In the genomic region with DNA sequence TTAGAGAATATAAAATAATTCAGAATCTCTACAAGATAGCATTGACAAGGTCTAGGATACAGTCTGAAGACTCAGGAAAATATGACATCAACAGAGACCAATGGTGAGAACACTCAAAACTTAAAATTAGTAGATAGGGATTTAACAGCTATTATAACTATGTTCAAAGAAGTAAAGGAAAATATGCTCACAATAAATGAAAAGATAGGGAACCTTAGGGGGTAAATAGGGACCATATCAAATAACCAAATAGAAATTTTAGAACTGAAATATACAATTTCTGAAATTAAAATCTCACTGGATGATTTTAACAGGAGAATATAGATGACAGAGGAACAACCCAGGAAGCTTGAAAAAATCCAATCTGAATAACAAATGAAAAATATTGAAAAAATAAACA, we compare ENCODE assay signal across 1 cellular context.
A peak's percentile ranks its signal among the peaks of the same experiment; 100 is the strongest.
TF ChIP-seq lines count a peak whose summit lies in the region.

No MANE protein-coding gene starts in this region.

TF ChIP-seq in HepG2, 621 proteins besides CTCF, POLR2A, EP300 and RAD21 (continued from another document):
- TF ChIP-seq, protein P1, sequence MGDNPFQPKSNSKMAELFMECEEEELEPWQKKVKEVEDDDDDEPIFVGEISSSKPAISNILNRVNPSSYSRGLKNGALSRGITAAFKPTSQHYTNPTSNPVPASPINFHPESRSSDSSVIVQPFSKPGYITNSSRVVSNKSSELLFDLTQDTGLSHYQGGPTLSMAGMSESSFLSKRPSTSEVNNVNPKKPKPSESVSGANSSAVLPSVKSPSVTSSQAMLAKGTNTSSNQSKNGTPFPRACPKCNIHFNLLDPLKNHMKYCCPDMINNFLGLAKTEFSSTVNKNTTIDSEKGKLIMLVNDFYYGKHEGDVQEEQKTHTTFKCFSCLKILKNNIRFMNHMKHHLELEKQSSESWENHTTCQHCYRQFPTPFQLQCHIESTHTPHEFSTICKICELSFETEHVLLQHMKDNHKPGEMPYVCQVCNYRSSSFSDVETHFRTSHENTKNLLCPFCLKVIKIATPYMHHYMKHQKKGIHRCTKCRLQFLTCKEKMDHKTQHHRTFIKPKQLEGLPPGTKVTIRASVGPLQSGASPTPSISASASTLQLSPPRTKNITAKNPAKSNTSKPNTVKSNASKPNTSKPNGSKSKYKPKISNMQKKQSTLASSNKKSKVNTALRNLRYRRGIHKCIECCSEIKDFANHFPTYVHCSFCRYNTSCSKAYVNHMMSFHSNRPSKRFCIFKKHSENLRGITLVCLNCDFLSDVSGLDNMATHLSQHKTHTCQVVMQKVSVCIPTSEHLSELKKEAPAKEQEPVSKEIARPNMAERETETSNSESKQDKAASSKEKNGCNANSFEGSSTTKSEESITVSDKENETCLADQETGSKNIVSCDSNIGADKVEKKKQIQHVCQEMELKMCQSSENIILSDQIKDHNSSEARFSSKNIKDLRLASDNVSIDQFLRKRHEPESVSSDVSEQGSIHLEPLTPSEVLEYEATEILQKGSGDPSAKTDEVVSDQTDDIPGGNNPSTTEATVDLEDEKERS (CRISPR knock-in tag; IDR thresholded peaks at IDR 0.05) = peak; percentile 92
- TF ChIP-seq ZNF672 (CRISPR knock-in tag; IDR thresholded peaks at IDR 0.05) = no peak
- TF ChIP-seq, protein P2, sequence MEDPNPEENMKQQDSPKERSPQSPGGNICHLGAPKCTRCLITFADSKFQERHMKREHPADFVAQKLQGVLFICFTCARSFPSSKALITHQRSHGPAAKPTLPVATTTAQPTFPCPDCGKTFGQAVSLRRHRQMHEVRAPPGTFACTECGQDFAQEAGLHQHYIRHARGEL (CRISPR knock-in tag; IDR thresholded peaks at IDR 0.05) = no peak
- no peak for TF ChIP-seq PHB2 (IDR thresholded peaks at IDR 0.05; ENCODE audit: partially characterized antibody)
- no peak for TF ChIP-seq ZNF569 (CRISPR knock-in tag; IDR thresholded peaks at IDR 0.05; ENCODE audit: borderline replicate concordance)
- TF ChIP-seq, protein P3, sequence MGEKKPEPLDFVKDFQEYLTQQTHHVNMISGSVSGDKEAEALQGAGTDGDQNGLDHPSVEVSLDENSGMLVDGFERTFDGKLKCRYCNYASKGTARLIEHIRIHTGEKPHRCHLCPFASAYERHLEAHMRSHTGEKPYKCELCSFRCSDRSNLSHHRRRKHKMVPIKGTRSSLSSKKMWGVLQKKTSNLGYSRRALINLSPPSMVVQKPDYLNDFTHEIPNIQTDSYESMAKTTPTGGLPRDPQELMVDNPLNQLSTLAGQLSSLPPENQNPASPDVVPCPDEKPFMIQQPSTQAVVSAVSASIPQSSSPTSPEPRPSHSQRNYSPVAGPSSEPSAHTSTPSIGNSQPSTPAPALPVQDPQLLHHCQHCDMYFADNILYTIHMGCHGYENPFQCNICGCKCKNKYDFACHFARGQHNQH (CRISPR knock-in tag; IDR thresholded peaks at IDR 0.05) = no peak
- peak; percentile 76; the same call in 1 of the 2 replicates for TF ChIP-seq CHD4 (IDR thresholded peaks at IDR 0.05; ENCODE audit: borderline replicate concordance, low read length)
- TF ChIP-seq, protein P4, sequence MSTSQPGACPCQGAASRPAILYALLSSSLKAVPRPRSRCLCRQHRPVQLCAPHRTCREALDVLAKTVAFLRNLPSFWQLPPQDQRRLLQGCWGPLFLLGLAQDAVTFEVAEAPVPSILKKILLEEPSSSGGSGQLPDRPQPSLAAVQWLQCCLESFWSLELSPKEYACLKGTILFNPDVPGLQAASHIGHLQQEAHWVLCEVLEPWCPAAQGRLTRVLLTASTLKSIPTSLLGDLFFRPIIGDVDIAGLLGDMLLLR (CRISPR knock-in tag; IDR thresholded peaks at IDR 0.05) = no peak
- TF ChIP-seq, protein P5, sequence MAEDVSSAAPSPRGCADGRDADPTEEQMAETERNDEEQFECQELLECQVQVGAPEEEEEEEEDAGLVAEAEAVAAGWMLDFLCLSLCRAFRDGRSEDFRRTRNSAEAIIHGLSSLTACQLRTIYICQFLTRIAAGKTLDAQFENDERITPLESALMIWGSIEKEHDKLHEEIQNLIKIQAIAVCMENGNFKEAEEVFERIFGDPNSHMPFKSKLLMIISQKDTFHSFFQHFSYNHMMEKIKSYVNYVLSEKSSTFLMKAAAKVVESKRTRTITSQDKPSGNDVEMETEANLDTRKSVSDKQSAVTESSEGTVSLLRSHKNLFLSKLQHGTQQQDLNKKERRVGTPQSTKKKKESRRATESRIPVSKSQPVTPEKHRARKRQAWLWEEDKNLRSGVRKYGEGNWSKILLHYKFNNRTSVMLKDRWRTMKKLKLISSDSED (CRISPR knock-in tag; IDR thresholded peaks at IDR 0.05) = no peak
- TF ChIP-seq HCFC1 (IDR thresholded peaks at IDR 0.05; ENCODE audit: low read depth, low read length) = no peak
- TF ChIP-seq NCOR1 (IDR thresholded peaks at IDR 0.05; ENCODE audit: borderline replicate concordance, low read length) = no peak
- TF ChIP-seq KLF15 (CRISPR knock-in tag; IDR thresholded peaks at IDR 0.05; ENCODE audit: borderline replicate concordance) = no peak
- no peak for TF ChIP-seq CHCHD3 (CRISPR knock-in tag; IDR thresholded peaks at IDR 0.05)
- no peak for TF ChIP-seq ZFAT (CRISPR knock-in tag; conservative IDR thresholded peaks at IDR 0.05)
- 0 out of 2 replicates have a peak, but pooled peaks have one; percentile 17 for TF ChIP-seq KDM1A (CRISPR knock-in tag; IDR thresholded peaks at IDR 0.05)
- no peak for TF ChIP-seq MBNL3 (CRISPR knock-in tag; conservative IDR thresholded peaks at IDR 0.05)
- TF ChIP-seq ZNF563 (CRISPR knock-in tag; IDR thresholded peaks at IDR 0.05) = no peak
- TF ChIP-seq ZFP82 (CRISPR knock-in tag; IDR thresholded peaks at IDR 0.05; ENCODE audit: borderline replicate concordance) = no peak
TF ChIP-seq in HepG2: peak in this region for 3.
